Comparison of ENCODE assay signal across 16 cellular contexts in the genomic region with DNA sequence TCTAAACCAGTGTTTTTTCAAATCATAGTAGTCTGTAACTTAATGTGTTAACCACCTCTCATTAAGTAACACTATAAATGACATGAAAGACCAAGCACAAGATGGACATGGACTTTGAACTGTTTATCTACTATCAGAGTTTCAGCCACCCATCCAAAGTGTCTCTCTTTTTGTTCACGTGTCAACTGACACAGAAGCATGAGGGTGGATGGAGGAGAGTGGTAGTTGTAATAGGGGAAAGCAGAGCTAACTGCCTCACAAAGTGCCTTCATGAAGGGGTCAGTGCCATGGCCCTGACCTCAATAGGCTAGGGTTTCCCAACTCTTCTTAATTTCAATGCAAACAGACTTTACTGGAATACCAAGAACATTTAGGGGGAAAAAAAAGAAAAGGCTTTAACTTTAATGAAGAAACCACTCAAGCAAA. TPM values are rescaled to one million over a fixed set of nuclear protein-coding genes. Genes with fewer than 3 reads are reported as not detected.
A peak's percentile ranks its signal among the peaks of the same experiment; 100 is the strongest.
DNase-seq lines count a peak whose midpoint lies in the region; ATAC-seq and TF ChIP-seq lines count a peak whose summit lies in the region.
"Had no signal": no experiment of that assay in that cellular context is flagged by ENCODE, and none has a peak within 500 bp of the region (broad histone marks: within the 10 kb centered on the region; RNA-seq: fewer than 3 reads in every experiment).

No MANE protein-coding gene starts in this region.

- TF ChIP-seq POLR2A in stomach (IDR thresholded peaks at IDR 0.05): no peak

- H3K27ac ChIP-seq in stomach: no peak overlapping the region

- H3K27me3 Mint-ChIP-seq in T-cell: no peaks in the 10 kb centered on the region

- CTCF ChIA-PET in T-cell (lab: Charles Lee): no interaction called here

- no peak for TF ChIP-seq EP300 in stomach (IDR thresholded peaks at IDR 0.05)

- peaks cover 18 to 85% (median 80%) of the 10 kb centered on the region in 4 donors for H3K36me3 ChIP-seq in stomach

- no peaks in the 10 kb centered on the region for H3K9me3 Mint-ChIP-seq in T-cell
- H3K9me3 Mint-ChIP-seq: GM23338 had no signal

- intact Hi-C loops in Right ventricle myocardium superior (cut with DNase I): no loop called here
- intact Hi-C loops in cardiac septum (cut with DNase I): no loop called here
- intact Hi-C loops in stomach (cut with DNase I; ENCODE audit: low total_unique reads): no loop called here

- H3K27me3 ChIP-seq in stomach: no peaks in the 10 kb centered on the region
- H3K27me3 ChIP-seq: MG63 had no signal

- peaks cover 28% of the 10 kb centered on the region for H3K36me3 Mint-ChIP-seq in T-cell

- peak overlapping the region; percentile 39 to 56 for H3K27ac Mint-ChIP-seq in T-cell
- H3K27ac Mint-ChIP-seq: GM23338 had no signal

- no peak overlapping the region for H3K4me3 ChIP-seq in stomach
- H3K4me3 ChIP-seq: GM23338, MG63 had no signal

- H3K9me3 ChIP-seq in stomach: no peaks in the 10 kb centered on the region
- H3K9me3 ChIP-seq: MG63 had no signal

- no peak overlapping the region for H3K4me3 Mint-ChIP-seq in T-cell
- H3K4me3 Mint-ChIP-seq: GM23338 had no signal

- 43 to 63% (median 48%) methylated on average over 1 of the region's 1 CpG for WGBS in stomach, 5 donors

- ATAC-seq in Right ventricle myocardium superior (ENCODE audit: poor library complexity): peak; percentile 42
- ATAC-seq in T-cell (replicated peaks in 1 of 4): no peak
- peak; percentile 97 for ATAC-seq in left lobe of liver
- ATAC-seq in HG03135 (IDR thresholded peaks at IDR 0.05; ENCODE audit: unreplicated experiment): no peak
- ATAC-seq: GM23338 had no signal

- no peaks in the 10 kb centered on the region for H3K4me1 ChIP-seq in stomach

- POLR2A ChIA-PET in T-cell (lab: Charles Lee): no interaction called here

- no peak for DNase-seq in Right ventricle myocardium superior
- DNase-seq in cardiac septum (ENCODE audit: low spot score): no peak
- DNase-seq in T-cell: no peak
- DNase-seq in left lobe of liver (ENCODE audit: low spot score): peak; percentile 77
- peak; percentile 7 for DNase-seq in renal cortical epithelial cell (ENCODE audit: low read depth)
- DNase-seq in GM03348 (ENCODE audit: low spot score): no peak
- DNase-seq in stomach: no peak
- DNase-seq: C1 segment of cervical spinal cord, GF-D8, MG63, NCI-H1092, NCI-H345, NCI-H526, SIG-M5 had no signal

- TF ChIP-seq CTCF in stomach (IDR thresholded peaks at IDR 0.05): no peak

- no peaks in the 10 kb centered on the region for H3K4me1 Mint-ChIP-seq in T-cell
- H3K4me1 Mint-ChIP-seq: GM23338 had no signal

RNA-seq across cellular contexts. Expression of a gene that starts 32.1 kb away (rescaled TPM):
- total RNA-seq in Right ventricle myocardium superior (27.9 TPM), cardiac septum (34.5 TPM), T-cell (10 to 100 TPM; 38.9 to 49.1 (median 43.9) TPM), left lobe of liver (21.6 TPM), renal cortical epithelial cell (49.3 and 71.9 TPM in 2 replicates), stomach (10 to 100 TPM; 23.7 to 92.8 (median 41.6) TPM)
- polyA plus RNA-seq in stomach: 1 to 10 TPM; 4.0 to 6.3 (median 6.0) TPM

RNA-seq across cellular contexts. Expression of a gene that starts 46.8 kb away (rescaled TPM):
- 87.5 TPM for total RNA-seq in Right ventricle myocardium superior
- total RNA-seq in cardiac septum: 116 TPM
- total RNA-seq in T-cell: 10 to 100 TPM; 32.2 to 56.9 (median 48.8) TPM
- total RNA-seq in left lobe of liver: 101 TPM
- total RNA-seq in renal cortical epithelial cell: 142 and 171 TPM in 2 replicates
- total RNA-seq in stomach: 100 to 1,000 TPM in 1 of 5 donors, 10 to 100 TPM in 4; 30.9 to 234 (median 74.1) TPM
- 10 to 100 TPM; 18.4 to 24.2 (median 18.5) TPM for polyA plus RNA-seq in stomach

Comparison
In these comparisons a context has a peak if more than half of its experiments do, and no peak if none do; other contexts are left out.
1. ATAC-seq: peak in Right ventricle myocardium superior (single experiment) and left lobe of liver (single experiment); none in T-cell (0 of 4) and HG03135 (single experiment).
2. DNase-seq: peak in left lobe of liver (single experiment) and renal cortical epithelial cell (single experiment); none in Right ventricle myocardium superior (single experiment), cardiac septum (single experiment), T-cell (0 of 34), GM03348 (single experiment) and stomach (single experiment).